ENCODE assay signal across 12 cellular contexts in genomic region chr3:136070334-136070733, GRCh38.
DNase-seq lines count a peak whose midpoint lies in the region; ATAC-seq and TF ChIP-seq lines count a peak whose summit lies in the region.
"Had no signal": no experiment of that assay in that cellular context is flagged by ENCODE, and none has a peak within 500 bp of the region (broad histone marks: within the 10 kb centered on the region; RNA-seq: fewer than 3 reads in every experiment).

No MANE protein-coding gene starts in this region.

- no peak overlapping the region for H3K4me3 Mint-ChIP-seq in chondrocyte (ENCODE audit: unreplicated experiment)
- H3K4me3 Mint-ChIP-seq: neural progenitor cell; T-helper 1 cell treated with Interleukin-12 subunit alpha and Interleukin-12 subunit beta and Interleukin-4 antibody, amounts not matched to agents 30 μg/mL and 1 μg/mL, for 36 hours had no signal

- no TSS peak for BruUV-seq in PC-9 (replicated peaks; lab: Mats Ljungman, UMichigan)

- no peak overlapping the region for H3K4me2 ChIP-seq in PC-9
- H3K4me2 ChIP-seq: neural progenitor cell had no signal

- no peak overlapping the region for H3K27ac ChIP-seq in PC-9
- H3K27ac ChIP-seq: neural progenitor cell had no signal

- DNase-seq in AG09319 (ENCODE audit: extremely low read depth, low read depth) (peak; percentile 25), MG63 (peak; percentile 44), chondrocyte (ENCODE audit: low spot score) (no peak), myocyte (ENCODE audit: low read depth) (peak; percentile 78), PC-9 (no peak), DMS53 (lab: John Stamatoyannopoulos, UW) (no peak)
- DNase-seq: KG1 had no signal

- H3K9me3 Mint-ChIP-seq in chondrocyte (ENCODE audit: low read depth): no peaks in the 10 kb centered on the region
- H3K9me3 Mint-ChIP-seq: neural progenitor cell; T-helper 1 cell treated with Interleukin-12 subunit alpha and Interleukin-12 subunit beta and Interleukin-4 antibody, amounts not matched to agents 30 μg/mL and 1 μg/mL, for 36 hours had no signal

- TF ChIP-seq CTCF in AG09319 (IDR thresholded peaks at IDR 0.05; ENCODE audit: low read depth, low read length): no peak
- no peak for TF ChIP-seq CTCF in chondrocyte (IDR thresholded peaks at IDR 0.05)
- TF ChIP-seq CTCF in PC-9 (conservative IDR thresholded peaks at IDR 0.05): no peak

- no peak overlapping the region for H2AFZ ChIP-seq in PC-9
- H2AFZ ChIP-seq: neural progenitor cell had no signal

- peak overlapping the region; percentile 90 for H3K27ac Mint-ChIP-seq in chondrocyte (ENCODE audit: unreplicated experiment)
- H3K27ac Mint-ChIP-seq: neural progenitor cell; T-helper 1 cell treated with Interleukin-12 subunit alpha and Interleukin-12 subunit beta and Interleukin-4 antibody, amounts not matched to agents 30 μg/mL and 1 μg/mL, for 36 hours had no signal

- H3K36me3 ChIP-seq in MG63 (0 out of 2 replicates have a peak, but pooled peaks cover 2% of the 10 kb centered on the region), PC-9 (ENCODE audit: low read depth) (no peaks in the 10 kb centered on the region)
- H3K36me3 ChIP-seq: neural progenitor cell had no signal

- POLR2A ChIA-PET in PC-9 (lab: Charles Lee; ENCODE audit: unreplicated experiment): no interaction called here

- no peaks in the 10 kb centered on the region for H4K20me1 ChIP-seq in PC-9 (ENCODE audit: insufficient read depth)

- H3K9me3 ChIP-seq in MG63: no peaks in the 10 kb centered on the region
- H3K9me3 ChIP-seq in PC-9 (ENCODE audit: insufficient read depth, low read depth): no peaks in the 10 kb centered on the region

- H3K36me3 Mint-ChIP-seq in chondrocyte (ENCODE audit: low read depth): peaks cover 2% of the 10 kb centered on the region

- CTCF ChIA-PET in PC-9 (lab: Charles Lee): no interaction called here

- intact Hi-C loops in PC-9 (cut with micrococcal nuclease; ENCODE audit: unreplicated experiment): loop anchor here (10.0 kb wide), 1 partner anchor 474 kb away; no protein-coding TSS in a partner anchor

- no peaks in the 10 kb centered on the region for H3K27me3 Mint-ChIP-seq in chondrocyte (ENCODE audit: low read depth)

- H3K4me1 ChIP-seq in PC-9 (replicated peaks; ENCODE audit: insufficient read depth): no peaks in the 10 kb centered on the region
- H3K4me1 ChIP-seq: neural progenitor cell had no signal

- no peaks in the 10 kb centered on the region for H3K9me2 ChIP-seq in PC-9 (ENCODE audit: insufficient read depth)

- peaks cover 6% of the 10 kb centered on the region for H3F3A ChIP-seq in PC-9 (ENCODE audit: insufficient read depth, low read depth)

- ATAC-seq in HG03378 (IDR thresholded peaks at IDR 0.05; ENCODE audit: unreplicated experiment) (no peak), HG02970 (IDR thresholded peaks at IDR 0.05; ENCODE audit: low FRiP score, unreplicated experiment) (no peak)

- H3K79me2 ChIP-seq in PC-9 (ENCODE audit: low read depth): no peaks in the 10 kb centered on the region

- H3K4me3 ChIP-seq in MG63: no peak overlapping the region
- no peak overlapping the region for H3K4me3 ChIP-seq in PC-9
- H3K4me3 ChIP-seq: GM12878, neural progenitor cell had no signal

- H3K4me1 Mint-ChIP-seq in chondrocyte (ENCODE audit: low read depth): peaks cover 28% of the 10 kb centered on the region

- H3K27me3 ChIP-seq in MG63 (no peaks in the 10 kb centered on the region), PC-9 (ENCODE audit: insufficient read depth, low read depth) (no peaks in the 10 kb centered on the region)
- H3K27me3 ChIP-seq: neural progenitor cell had no signal

Comparison
In these comparisons a context has a peak if more than half of its experiments do, and no peak if none do; other contexts are left out.
1. DNase-seq: peak in AG09319 (single experiment), MG63 (single experiment) and myocyte (single experiment); none in chondrocyte (single experiment), PC-9 (0 of 2) and DMS53 (single experiment).